In genomic region chr10:129848084-129848483, GRCh38 we compare ENCODE assay signal across 29 cellular contexts.
"Had no signal": no experiment of that assay in that cellular context is flagged by ENCODE, and none has a peak within 500 bp of the region (broad histone marks: within the 10 kb centered on the region; RNA-seq: fewer than 3 reads in every experiment).

No MANE protein-coding gene starts in this region.

- H3K4me1 ChIP-seq: parathyroid adenoma, psoas muscle, sigmoid colon, testis, tibial artery, uterus had no signal

- H3K4me3 Mint-ChIP-seq: naive B cell; naive thymus-derived CD8-positive, alpha-beta T cell; natural killer cell treated with Interleukin-12 subunit alpha and Interleukin-12 subunit beta and Interleukin-15 and Interleukin-18, amount 100 ng/mL, for 72 hours; nephron progenitor cell; neural crest cell; stimulated activated effector memory CD8-positive, alpha-beta T cell treated with anti-CD3 and anti-CD28 coated beads, Interleukin-12 subunit alpha, Interleukin-12 subunit beta, amount 100 ng/mL, for 72 hours; stimulated activated naive B cell treated with anti-CD40 and anti-IgM and Interleukin-4, amounts not matched to agents 10 μg/mL and 1 μg/mL and 100 μg/mL, for 72 hours; stimulated activated naive CD8-positive, alpha-beta T cell treated with anti-CD3 and anti-CD28 coated beads, Interleukin-15, Interleukin-2, amounts not matched to agents 100 ng/mL and 50 ng/mL, for 24 hours; type B pancreatic cell had no signal

- H3K27ac Mint-ChIP-seq: naive B cell; naive thymus-derived CD8-positive, alpha-beta T cell; natural killer cell treated with Interleukin-12 subunit alpha and Interleukin-12 subunit beta and Interleukin-15 and Interleukin-18, amount 100 ng/mL, for 72 hours; nephron progenitor cell; progenitor cell of endocrine pancreas; stimulated activated effector memory CD8-positive, alpha-beta T cell treated with anti-CD3 and anti-CD28 coated beads, Interleukin-12 subunit alpha, Interleukin-12 subunit beta, amount 100 ng/mL, for 72 hours; stimulated activated naive B cell treated with anti-CD40 and anti-IgM and Interleukin-4, amounts not matched to agents 10 μg/mL and 1 μg/mL and 100 μg/mL, for 72 hours; stimulated activated naive CD8-positive, alpha-beta T cell treated with anti-CD3 and anti-CD28 coated beads, Interleukin-15, Interleukin-2, amounts not matched to agents 100 ng/mL and 50 ng/mL, for 24 hours; type B pancreatic cell had no signal

- H3K9me3 Mint-ChIP-seq: naive B cell; naive thymus-derived CD8-positive, alpha-beta T cell; natural killer cell treated with Interleukin-12 subunit alpha and Interleukin-12 subunit beta and Interleukin-15 and Interleukin-18, amount 100 ng/mL, for 72 hours; nephron progenitor cell; neural crest cell; stimulated activated effector memory CD8-positive, alpha-beta T cell treated with anti-CD3 and anti-CD28 coated beads, Interleukin-12 subunit alpha, Interleukin-12 subunit beta, amount 100 ng/mL, for 72 hours; stimulated activated naive B cell treated with anti-CD40 and anti-IgM and Interleukin-4, amounts not matched to agents 10 μg/mL and 1 μg/mL and 100 μg/mL, for 72 hours; stimulated activated naive CD8-positive, alpha-beta T cell treated with anti-CD3 and anti-CD28 coated beads, Interleukin-15, Interleukin-2, amounts not matched to agents 100 ng/mL and 50 ng/mL, for 24 hours; type B pancreatic cell had no signal

- H3K27me3 ChIP-seq: neutrophil, ovary, right lobe of liver, sigmoid colon, testis, tibial artery, transverse colon, upper lobe of right lung, uterus had no signal

- H3K36me3 ChIP-seq: neutrophil, ovary, right lobe of liver, sigmoid colon, stomach, tibial artery, transverse colon, upper lobe of right lung, uterus had no signal

- FAIRE-seq: small intestine had no signal

- ATAC-seq: naive thymus-derived CD8-positive, alpha-beta T cell; natural killer cell treated with Interleukin-12 subunit alpha and Interleukin-12 subunit beta and Interleukin-15 and Interleukin-18, amount 100 ng/mL, for 72 hours; psoas muscle; right cardiac atrium; right lobe of liver; stimulated activated effector memory CD8-positive, alpha-beta T cell treated with anti-CD3 and anti-CD28 coated beads, Interleukin-12 subunit alpha, Interleukin-12 subunit beta, amount 100 ng/mL, for 72 hours; stimulated activated naive B cell treated with anti-CD40 and anti-IgM and Interleukin-4, amounts not matched to agents 10 μg/mL and 1 μg/mL and 100 μg/mL, for 72 hours; upper lobe of right lung had no signal

- H3K4me3 ChIP-seq: ovary, psoas muscle, right lobe of liver, sigmoid colon, testis, tibial artery, transverse colon, upper lobe of right lung, uterus had no signal

- H3K27ac ChIP-seq: neutrophil, ovary, parathyroid adenoma, psoas muscle, right lobe of liver, sigmoid colon, testis, tibial artery, transverse colon, upper lobe of right lung, uterus had no signal

- H3K36me3 Mint-ChIP-seq: naive B cell; naive thymus-derived CD8-positive, alpha-beta T cell; natural killer cell treated with Interleukin-12 subunit alpha and Interleukin-12 subunit beta and Interleukin-15 and Interleukin-18, amount 100 ng/mL, for 72 hours; stimulated activated effector memory CD8-positive, alpha-beta T cell treated with anti-CD3 and anti-CD28 coated beads, Interleukin-12 subunit alpha, Interleukin-12 subunit beta, amount 100 ng/mL, for 72 hours; stimulated activated naive B cell treated with anti-CD40 and anti-IgM and Interleukin-4, amounts not matched to agents 10 μg/mL and 1 μg/mL and 100 μg/mL, for 72 hours had no signal

- H3K9me3 ChIP-seq: neutrophil, ovary, psoas muscle, right lobe of liver, sigmoid colon, stomach, testis, tibial artery, transverse colon, upper lobe of right lung, uterus had no signal

- H3K27me3 Mint-ChIP-seq: stimulated activated naive CD8-positive, alpha-beta T cell treated with anti-CD3 and anti-CD28 coated beads, Interleukin-15, Interleukin-2, amounts not matched to agents 100 ng/mL and 50 ng/mL, for 24 hours had no signal

- H3K4me1 Mint-ChIP-seq: naive B cell; naive thymus-derived CD8-positive, alpha-beta T cell; stimulated activated effector memory CD8-positive, alpha-beta T cell treated with anti-CD3 and anti-CD28 coated beads, Interleukin-12 subunit alpha, Interleukin-12 subunit beta, amount 100 ng/mL, for 72 hours; stimulated activated naive B cell treated with anti-CD40 and anti-IgM and Interleukin-4, amounts not matched to agents 10 μg/mL and 1 μg/mL and 100 μg/mL, for 72 hours had no signal

- DNase-seq: naive B cell; naive thymus-derived CD8-positive, alpha-beta T cell; nephron progenitor cell; nucleus accumbens; ovary; psoas muscle; right cardiac atrium; right lobe of liver; sigmoid colon; small intestine; stimulated activated CD4-positive, alpha-beta T cell treated with anti-CD3 and anti-CD28 coated beads, Interleukin-15, amount 100 ng/mL, for 24 hours; stimulated activated CD4-positive, alpha-beta T cell treated with anti-CD3 and anti-CD28 coated beads, Interleukin-2, amount 100 ng/mL, for 24 hours; stimulated activated CD4-positive, alpha-beta T cell treated with anti-CD3 and anti-CD28 coated beads, Interleukin-4, amount 100 ng/mL, for 1 hour; stimulated activated naive B cell treated with anti-CD40 and anti-IgM and Interleukin-4, amounts not matched to agents 10 μg/mL and 1 μg/mL and 100 μg/mL, for 72 hours; stimulated activated naive CD4-positive, alpha-beta T cell treated with Interleukin-2 at 50 U/mL for 16 hours; stomach; testis; tibial artery; transverse colon; upper lobe of right lung; uterus had no signal
